In the genomic region with DNA sequence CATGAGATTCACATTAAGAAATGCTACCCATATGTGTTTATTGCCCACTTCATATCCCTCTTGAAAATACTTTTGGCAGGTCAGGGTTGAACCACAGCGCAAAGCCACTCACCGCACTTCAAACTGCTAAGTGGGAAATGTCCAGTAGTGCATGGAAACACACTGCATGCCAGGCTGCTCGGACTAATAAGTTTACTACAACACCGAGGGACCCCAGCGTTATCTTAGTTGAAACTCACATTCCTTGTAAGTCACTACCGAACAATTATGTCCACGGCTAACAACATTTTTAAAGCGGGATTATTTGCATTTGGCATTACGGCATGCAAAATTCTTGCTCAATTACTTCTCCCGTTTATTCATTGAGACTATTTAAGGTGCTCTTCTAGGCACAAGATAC, we compare ENCODE assay signal across 1 cellular context.
TF ChIP-seq lines count a peak whose summit lies in the region.

No MANE protein-coding gene starts in this region.

TF ChIP-seq in A549, 52 proteins besides CTCF, POLR2A, EP300 and RAD21 (continued from another document):
- TF ChIP-seq, protein P1, sequence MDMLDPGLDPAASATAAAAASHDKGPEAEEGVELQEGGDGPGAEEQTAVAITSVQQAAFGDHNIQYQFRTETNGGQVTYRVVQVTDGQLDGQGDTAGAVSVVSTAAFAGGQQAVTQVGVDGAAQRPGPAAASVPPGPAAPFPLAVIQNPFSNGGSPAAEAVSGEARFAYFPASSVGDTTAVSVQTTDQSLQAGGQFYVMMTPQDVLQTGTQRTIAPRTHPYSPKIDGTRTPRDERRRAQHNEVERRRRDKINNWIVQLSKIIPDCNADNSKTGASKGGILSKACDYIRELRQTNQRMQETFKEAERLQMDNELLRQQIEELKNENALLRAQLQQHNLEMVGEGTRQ (IDR thresholded peaks at IDR 0.05) = no peak
- TF ChIP-seq TFCP2L1 (CRISPR knock-in tag; IDR thresholded peaks at IDR 0.05) = no peak
- TF ChIP-seq E2F6 (IDR thresholded peaks at IDR 0.05; ENCODE audit: borderline replicate concordance, low read depth) = no peak
- TF ChIP-seq CHD4 (IDR thresholded peaks at IDR 0.05; ENCODE audit: borderline replicate concordance) = no peak
- TF ChIP-seq MAFK (IDR thresholded peaks at IDR 0.05; ENCODE audit: partially characterized antibody) = no peak
- no peak for TF ChIP-seq ZNF302 (CRISPR knock-in tag; IDR thresholded peaks at IDR 0.05)
- TF ChIP-seq JUNB (IDR thresholded peaks at IDR 0.05) = no peak
- no peak for TF ChIP-seq BHLHE40 (IDR thresholded peaks at IDR 0.05; ENCODE audit: low read depth, low read length)
- no peak for TF ChIP-seq RNF2 (IDR thresholded peaks at IDR 0.05; ENCODE audit: borderline replicate concordance, low read depth)
